Comparison of ENCODE assay signal across 17 cellular contexts in the genomic region with DNA sequence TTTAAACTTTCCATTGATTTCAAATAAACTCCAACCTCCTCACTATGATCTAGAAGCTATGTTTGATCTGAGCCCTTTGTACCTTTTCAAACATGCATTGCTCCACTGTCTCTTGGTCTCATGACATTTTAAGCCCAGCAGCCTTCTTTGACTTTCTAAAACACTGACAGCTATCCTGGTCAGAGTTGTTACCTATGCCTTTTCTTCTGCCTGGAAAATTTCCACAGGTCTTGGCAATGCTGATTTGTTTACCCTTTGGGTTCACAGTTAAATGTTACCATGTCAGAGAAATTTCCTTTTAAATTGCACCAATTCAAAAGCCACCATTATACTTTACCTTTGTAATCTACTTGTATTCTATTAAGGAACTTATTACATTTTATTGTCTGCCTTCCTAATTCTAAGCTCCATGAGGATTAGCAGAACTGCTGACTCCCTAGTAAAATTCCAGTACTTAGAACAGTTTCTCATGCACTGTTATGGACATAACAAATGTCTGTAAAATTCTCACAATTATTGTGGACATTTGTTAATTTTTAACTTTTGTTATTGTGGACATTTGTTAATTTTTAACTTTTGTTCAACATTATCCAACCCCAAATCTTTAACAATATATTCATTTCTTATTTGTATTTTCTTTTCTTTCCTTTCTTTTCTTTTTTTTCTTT.
DNase-seq lines count a peak whose midpoint lies in the region; ATAC-seq, FAIRE-seq and TF ChIP-seq lines count a peak whose summit lies in the region.
"Had no signal": no experiment of that assay in that cellular context is flagged by ENCODE, and none has a peak within 500 bp of the region (broad histone marks: within the 10 kb centered on the region; RNA-seq: fewer than 3 reads in every experiment).

No MANE protein-coding gene starts in this region.

- no peak overlapping the region for H2AFZ ChIP-seq in GM23338
- H2AFZ ChIP-seq: PC-9 had no signal

- no peak for ATAC-seq in GM23338
- ATAC-seq in right lobe of liver, result peak; percentile 77 to 91 (median 86)
- no peak for ATAC-seq in HG02884 (IDR thresholded peaks at IDR 0.05; ENCODE audit: unreplicated experiment)
- ATAC-seq: A549 had no signal

- H3K36me3 ChIP-seq in GM23338 (ENCODE audit: insufficient read depth), result no peaks in the 10 kb centered on the region
- H3K36me3 ChIP-seq in right lobe of liver, result no peaks in the 10 kb centered on the region
- H3K36me3 ChIP-seq: BLaER1 treated with 17β-estradiol and CSF1 and Interleukin-3, amounts not matched to agents 10 nM and 100 nM; SJSA1 had no signal

- TF ChIP-seq POLR2A in right lobe of liver (IDR thresholded peaks at IDR 0.05) (peak; percentile 63), lower leg skin (IDR thresholded peaks at IDR 0.05) (no peak)

- peak overlapping the region; percentile 94 for H3K27ac ChIP-seq in 22Rv1
- no peak overlapping the region for H3K27ac ChIP-seq in GM23338 (ENCODE audit: low read depth)
- peak overlapping the region; percentile 68 to 89 (median 88) for H3K27ac ChIP-seq in right lobe of liver
- H3K27ac ChIP-seq: A549; BLaER1 treated with 17β-estradiol and CSF1 and Interleukin-3, amounts not matched to agents 10 nM and 100 nM; PC-9; SJSA1 had no signal

- FAIRE-seq in colon (lab: Jason Lieb, UNC), result peak; percentile 96
- FAIRE-seq: A549 had no signal

- H3K27me3 Mint-ChIP-seq in GM23338 (ENCODE audit: insufficient read depth, low read depth, poor library complexity), result peaks cover 2% of the 10 kb centered on the region
- H3K27me3 Mint-ChIP-seq: IgD-negative memory B cell had no signal

- H3K4me1 Mint-ChIP-seq in GM23338, result peaks cover 4% of the 10 kb centered on the region; the same call in 1 of the 3 replicates
- H3K4me1 Mint-ChIP-seq: IgD-negative memory B cell had no signal

- H3K9me2 ChIP-seq in GM23338 (ENCODE audit: insufficient read depth), result no peaks in the 10 kb centered on the region

- H3K4me1 ChIP-seq in GM23338 (ENCODE audit: insufficient read depth) (no peaks in the 10 kb centered on the region), right lobe of liver (peaks cover 0 to 11% (median 2%) of the 10 kb centered on the region in 4 donors)
- H3K4me1 ChIP-seq: A549; BLaER1 treated with 17β-estradiol and CSF1 and Interleukin-3, amounts not matched to agents 10 nM and 100 nM; SJSA1 had no signal

- intact Hi-C loops in right lobe of liver (cut with DNase I), result no loop called here
- intact Hi-C loops in lower leg skin (cut with DNase I; ENCODE audit: low total_unique reads), result no loop called here

- no peak overlapping the region for H3K27ac Mint-ChIP-seq in GM23338
- H3K27ac Mint-ChIP-seq: HFFc6, IgD-negative memory B cell had no signal

- H4K20me1 ChIP-seq in GM23338 (replicated peaks; ENCODE audit: insufficient read depth), result no peaks in the 10 kb centered on the region
- H4K20me1 ChIP-seq: BLaER1 treated with 17β-estradiol and CSF1 and Interleukin-3, amounts not matched to agents 10 nM and 100 nM had no signal

- H3K4me3 Mint-ChIP-seq in GM23338, result no peak overlapping the region
- H3K4me3 Mint-ChIP-seq: HFFc6, IgD-negative memory B cell had no signal

- H3K79me2 ChIP-seq in GM23338 (replicated peaks; ENCODE audit: insufficient read depth), result no peaks in the 10 kb centered on the region

- no peak overlapping the region for H3K4me2 ChIP-seq in GM23338
- H3K4me2 ChIP-seq: A549; BLaER1 treated with 17β-estradiol and CSF1 and Interleukin-3, amounts not matched to agents 10 nM and 100 nM; PC-9 had no signal

- H3K4me3 ChIP-seq in GM23338, result no peak overlapping the region
- peak overlapping the region; percentile 15 to 54 (median 51) for H3K4me3 ChIP-seq in right lobe of liver
- no peak overlapping the region for H3K4me3 ChIP-seq in lower leg skin (ENCODE audit: low read depth, poor library complexity, severe bottlenecking)
- H3K4me3 ChIP-seq: A549; BLaER1 treated with 17β-estradiol and CSF1 and Interleukin-3, amounts not matched to agents 10 nM and 100 nM; PC-9; SJSA1 had no signal

- H3K9me3 Mint-ChIP-seq in GM23338, result peaks cover 4% of the 10 kb centered on the region; the same call in 2 of the 3 replicates

- TF ChIP-seq CTCF in 22Rv1 (IDR thresholded peaks at IDR 0.05) (no peak), GM23338 (conservative IDR thresholded peaks at IDR 0.05; ENCODE audit: low read depth in 2 of 2) (no peak), right lobe of liver (IDR thresholded peaks at IDR 0.05) (no peak), lower leg skin (IDR thresholded peaks at IDR 0.05) (no peak)

- no peaks in the 10 kb centered on the region for H3K27me3 ChIP-seq in GM23338 (ENCODE audit: insufficient read depth)
- no peaks in the 10 kb centered on the region for H3K27me3 ChIP-seq in right lobe of liver
- H3K27me3 ChIP-seq: BLaER1 treated with 17β-estradiol and CSF1 and Interleukin-3, amounts not matched to agents 10 nM and 100 nM; SJSA1 had no signal

- no peaks in the 10 kb centered on the region for H3F3A ChIP-seq in GM23338 (replicated peaks; ENCODE audit: low read depth)

- DNase-seq in GM23338 (ENCODE audit: low spot score), result peak; percentile 1
- peak in 1 of 3 donors; percentile 73 for DNase-seq in right lobe of liver
- no peak for DNase-seq in NCI-H1105 treated with DMSO at 0.1 percent for 48 hours (lab: John Stamatoyannopoulos, UW)
- DNase-seq in NOMO-1 (lab: John Stamatoyannopoulos, UW; ENCODE audit: unreplicated experiment in 2 of 2), result no peak
- DNase-seq in lower leg skin (ENCODE audit: low spot score in 2 of 2), result no peak
- DNase-seq: HFFc6, NCI-H1417, NCI-H187 treated with DMSO at 0.1 percent for 48 hours, NCI-H526 treated with DMSO at 0.1 percent for 48 hours, PC-9 had no signal

- H3K36me3 Mint-ChIP-seq in GM23338 (ENCODE audit: low read depth), result no peaks in the 10 kb centered on the region
- H3K36me3 Mint-ChIP-seq: IgD-negative memory B cell had no signal

- H3K9me3 ChIP-seq in right lobe of liver, result no peaks in the 10 kb centered on the region
- H3K9me3 ChIP-seq: A549; BLaER1 treated with 17β-estradiol and CSF1 and Interleukin-3, amounts not matched to agents 10 nM and 100 nM; SJSA1 had no signal

TF ChIP-seq in GM23338, 12 proteins besides CTCF, POLR2A, EP300 and RAD21 (continues in another document):
- TF ChIP-seq POLR2AphosphoS5 (IDR thresholded peaks at IDR 0.05; ENCODE audit: low read depth) (no peak), NANOG (IDR thresholded peaks at IDR 0.05; ENCODE audit: borderline replicate concordance) (no peak), ZNF114 (CRISPR knock-in tag; IDR thresholded peaks at IDR 0.05) (no peak), CREB1 (CRISPR knock-in tag; IDR thresholded peaks at IDR 0.05; ENCODE audit: low read depth) (no peak), STAT1 (IDR thresholded peaks at IDR 0.05; ENCODE audit: unreplicated experiment) (no peak)
- TF ChIP-seq, protein P1, sequence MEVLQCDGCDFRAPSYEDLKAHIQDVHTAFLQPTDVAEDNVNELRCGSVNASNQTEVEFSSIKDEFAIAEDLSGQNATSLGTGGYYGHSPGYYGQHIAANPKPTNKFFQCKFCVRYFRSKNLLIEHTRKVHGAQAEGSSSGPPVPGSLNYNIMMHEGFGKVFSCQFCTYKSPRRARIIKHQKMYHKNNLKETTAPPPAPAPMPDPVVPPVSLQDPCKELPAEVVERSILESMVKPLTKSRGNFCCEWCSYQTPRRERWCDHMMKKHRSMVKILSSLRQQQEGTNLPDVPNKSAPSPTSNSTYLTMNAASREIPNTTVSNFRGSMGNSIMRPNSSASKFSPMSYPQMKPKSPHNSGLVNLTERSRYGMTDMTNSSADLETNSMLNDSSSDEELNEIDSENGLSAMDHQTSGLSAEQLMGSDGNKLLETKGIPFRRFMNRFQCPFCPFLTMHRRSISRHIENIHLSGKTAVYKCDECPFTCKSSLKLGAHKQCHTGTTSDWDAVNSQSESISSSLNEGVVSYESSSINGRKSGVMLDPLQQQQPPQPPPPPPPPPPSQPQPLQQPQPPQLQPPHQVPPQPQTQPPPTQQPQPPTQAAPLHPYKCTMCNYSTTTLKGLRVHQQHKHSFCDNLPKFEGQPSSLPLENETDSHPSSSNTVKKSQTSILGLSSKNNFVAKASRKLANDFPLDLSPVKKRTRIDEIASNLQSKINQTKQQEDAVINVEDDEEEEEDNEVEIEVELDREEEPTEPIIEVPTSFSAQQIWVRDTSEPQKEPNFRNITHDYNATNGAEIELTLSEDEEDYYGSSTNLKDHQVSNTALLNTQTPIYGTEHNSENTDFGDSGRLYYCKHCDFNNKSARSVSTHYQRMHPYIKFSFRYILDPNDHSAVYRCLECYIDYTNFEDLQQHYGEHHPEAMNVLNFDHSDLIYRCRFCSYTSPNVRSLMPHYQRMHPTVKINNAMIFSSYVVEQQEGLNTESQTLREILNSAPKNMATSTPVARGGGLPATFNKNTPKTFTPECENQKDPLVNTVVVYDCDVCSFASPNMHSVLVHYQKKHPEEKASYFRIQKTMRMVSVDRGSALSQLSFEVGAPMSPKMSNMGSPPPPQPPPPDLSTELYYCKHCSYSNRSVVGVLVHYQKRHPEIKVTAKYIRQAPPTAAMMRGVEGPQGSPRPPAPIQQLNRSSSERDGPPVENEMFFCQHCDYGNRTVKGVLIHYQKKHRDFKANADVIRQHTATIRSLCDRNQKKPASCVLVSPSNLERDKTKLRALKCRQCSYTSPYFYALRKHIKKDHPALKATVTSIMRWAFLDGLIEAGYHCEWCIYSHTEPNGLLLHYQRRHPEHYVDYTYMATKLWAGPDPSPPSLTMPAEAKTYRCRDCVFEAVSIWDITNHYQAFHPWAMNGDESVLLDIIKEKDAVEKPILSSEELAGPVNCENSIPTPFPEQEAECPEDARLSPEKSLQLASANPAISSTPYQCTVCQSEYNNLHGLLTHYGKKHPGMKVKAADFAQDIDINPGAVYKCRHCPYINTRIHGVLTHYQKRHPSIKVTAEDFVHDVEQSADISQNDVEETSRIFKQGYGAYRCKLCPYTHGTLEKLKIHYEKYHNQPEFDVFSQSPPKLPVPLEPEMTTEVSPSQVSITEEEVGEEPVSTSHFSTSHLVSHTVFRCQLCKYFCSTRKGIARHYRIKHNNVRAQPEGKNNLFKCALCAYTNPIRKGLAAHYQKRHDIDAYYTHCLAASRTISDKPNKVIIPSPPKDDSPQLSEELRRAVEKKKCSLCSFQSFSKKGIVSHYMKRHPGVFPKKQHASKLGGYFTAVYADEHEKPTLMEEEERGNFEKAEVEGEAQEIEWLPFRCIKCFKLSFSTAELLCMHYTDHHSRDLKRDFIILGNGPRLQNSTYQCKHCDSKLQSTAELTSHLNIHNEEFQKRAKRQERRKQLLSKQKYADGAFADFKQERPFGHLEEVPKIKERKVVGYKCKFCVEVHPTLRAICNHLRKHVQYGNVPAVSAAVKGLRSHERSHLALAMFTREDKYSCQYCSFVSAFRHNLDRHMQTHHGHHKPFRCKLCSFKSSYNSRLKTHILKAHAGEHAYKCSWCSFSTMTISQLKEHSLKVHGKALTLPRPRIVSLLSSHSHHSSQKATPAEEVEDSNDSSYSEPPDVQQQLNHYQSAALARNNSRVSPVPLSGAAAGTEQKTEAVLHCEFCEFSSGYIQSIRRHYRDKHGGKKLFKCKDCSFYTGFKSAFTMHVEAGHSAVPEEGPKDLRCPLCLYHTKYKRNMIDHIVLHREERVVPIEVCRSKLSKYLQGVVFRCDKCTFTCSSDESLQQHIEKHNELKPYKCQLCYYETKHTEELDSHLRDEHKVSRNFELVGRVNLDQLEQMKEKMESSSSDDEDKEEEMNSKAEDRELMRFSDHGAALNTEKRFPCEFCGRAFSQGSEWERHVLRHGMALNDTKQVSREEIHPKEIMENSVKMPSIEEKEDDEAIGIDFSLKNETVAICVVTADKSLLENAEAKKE (CRISPR knock-in tag; IDR thresholded peaks at IDR 0.05), result no peak

Comparison
In these comparisons a context has a peak if more than half of its experiments do, and no peak if none do; other contexts are left out.
1. ATAC-seq: peak in right lobe of liver (4 of 4); none in GM23338 (single experiment) and HG02884 (single experiment).
2. H3K4me3 ChIP-seq: peak in right lobe of liver (3 of 3); none in GM23338 (single experiment) and lower leg skin (single experiment).